Comparison of ENCODE assay signal across 2 cellular contexts in genomic region chr10:117170244-117170643, GRCh38.
A peak's percentile ranks its signal among the peaks of the same experiment; 100 is the strongest.
TF ChIP-seq lines count a peak whose summit lies in the region.

No MANE protein-coding gene starts in this region.

TF ChIP-seq in HEK293, 187 proteins besides CTCF, POLR2A, EP300 and RAD21 (continued from another document):
- TF ChIP-seq ATF2 (tag by site-specific recombination; IDR thresholded peaks at IDR 0.05; ENCODE audit: low read depth) = peak; percentile 89

TF ChIP-seq in WTC11, 78 proteins besides CTCF, POLR2A, EP300 and RAD21 (continued from another document):
- TF ChIP-seq ZBTB43 (CRISPR knock-in tag; IDR thresholded peaks at IDR 0.05) (no peak), NFYB (CRISPR knock-in tag; conservative IDR thresholded peaks at IDR 0.05; ENCODE audit: low read depth) (no peak), USF1 (CRISPR knock-in tag; IDR thresholded peaks at IDR 0.05) (peak; percentile 86)
